ENCODE assay signal across 6 cellular contexts in genomic region chrX:153727108-153727931, GRCh38. TPM values are rescaled to one million over a fixed set of nuclear protein-coding genes. Genes with fewer than 3 reads are reported as not detected.
DNase-seq lines count a peak whose midpoint lies in the region; ATAC-seq and TF ChIP-seq lines count a peak whose summit lies in the region.

No MANE protein-coding gene starts in this region.

- H3K9ac ChIP-seq in endodermal cell (ENCODE audit: extremely low read depth, low read length, poor library complexity, severe bottlenecking) = no peak overlapping the region
- H3K9ac ChIP-seq in rectal smooth muscle tissue (ENCODE audit: low read length) = no peak overlapping the region

- H3K27me3 ChIP-seq in endodermal cell (ENCODE audit: control insufficient read depth, insufficient read depth, low read length, poor library complexity, severe bottlenecking) = no peaks in the 10 kb centered on the region
- H3K27me3 ChIP-seq in rectal smooth muscle tissue (ENCODE audit: control insufficient read depth, insufficient read depth, low read length) = peaks cover 3% of the 10 kb centered on the region

- H3K4me1 ChIP-seq in endodermal cell (ENCODE audit: control insufficient read depth, insufficient read depth, low read length) (peaks cover 8% of the 10 kb centered on the region), rectal smooth muscle tissue (ENCODE audit: control insufficient read depth, insufficient read depth, low read length) (peaks cover 24% of the 10 kb centered on the region)

- no peak for ATAC-seq in GM21528 (IDR thresholded peaks at IDR 0.05; ENCODE audit: low FRiP score, unreplicated experiment)

- H3K27ac Mint-ChIP-seq in endodermal cell = peak overlapping the region; percentile 44

- DNase-seq in AG08395 (ENCODE audit: low spot score) (peak; percentile 23), NCI-H1092 (lab: John Stamatoyannopoulos, UW) (peak; percentile 70), endodermal cell (peak; percentile 56), NCI-H146 treated with DMSO at 0.1 percent for 48 hours (lab: John Stamatoyannopoulos, UW; ENCODE audit: unreplicated experiment) (no peak)

- peaks cover 14% of the 10 kb centered on the region for H3K36me3 ChIP-seq in endodermal cell (ENCODE audit: control insufficient read depth, insufficient read depth, low read length)
- H3K36me3 ChIP-seq in rectal smooth muscle tissue (ENCODE audit: control insufficient read depth, insufficient read depth, low read length) = no peaks in the 10 kb centered on the region

- H3K27ac ChIP-seq in endodermal cell (ENCODE audit: low read depth, low read length) (peak overlapping the region; percentile 92), rectal smooth muscle tissue (ENCODE audit: low read depth, low read length) (peak overlapping the region; percentile 79)

- no peak overlapping the region for H3K4me3 Mint-ChIP-seq in endodermal cell

- no peak for TF ChIP-seq CTCF in endodermal cell (conservative IDR thresholded peaks at IDR 0.05)

- peaks cover 10% of the 10 kb centered on the region for H3K4me1 Mint-ChIP-seq in endodermal cell

- WGBS in endodermal cell (ENCODE audit: insufficient coverage in 1 of 2, insufficient read length in 1 of 2), 2 experiments = 71 to 76% methylated on average over 1 to 23 of the region's 23 CpGs

- H3K9me3 Mint-ChIP-seq in endodermal cell = peaks cover 69% of the 10 kb centered on the region

- H3K36me3 Mint-ChIP-seq in endodermal cell (ENCODE audit: low read depth) = peaks cover 28% of the 10 kb centered on the region

- no peak overlapping the region for H3K4me3 ChIP-seq in endodermal cell (ENCODE audit: low read length)
- peak overlapping the region; percentile 39 for H3K4me3 ChIP-seq in rectal smooth muscle tissue (ENCODE audit: low read length)

- H3K27me3 Mint-ChIP-seq in endodermal cell (ENCODE audit: insufficient read depth) = no peaks in the 10 kb centered on the region

- peaks cover 15% of the 10 kb centered on the region for H3K9me3 ChIP-seq in endodermal cell (ENCODE audit: control insufficient read depth, low read length)

RNA-seq across cellular contexts. Expression of gene ABCD1, which starts 2.7 kb away (rescaled TPM):
- total RNA-seq in endodermal cell = 10 to 100 TPM; 17.9 to 18.2 TPM
- polyA plus RNA-seq in endodermal cell (2013, experiment 1 of 2) = 12.6 TPM
- 15.8 TPM for polyA plus RNA-seq in endodermal cell (2013, experiment 2 of 2)

RNA-seq across cellular contexts. Expression of gene BCAP31, which starts 3.1 kb away (rescaled TPM):
- total RNA-seq in endodermal cell = 100 to 1,000 TPM; 192 to 206 TPM
- polyA plus RNA-seq in endodermal cell (2013, experiment 1 of 2) = 116 TPM
- polyA plus RNA-seq in endodermal cell (2013, experiment 2 of 2) = 113 TPM

RNA-seq across cellular contexts. Expression of gene PLXNB3, which starts 36.7 kb away (rescaled TPM):
- total RNA-seq in endodermal cell = 1 to 10 TPM; 1.1 TPM
- polyA plus RNA-seq in endodermal cell (2013, experiment 1 of 2) = 4.5 TPM
- polyA plus RNA-seq in endodermal cell (2013, experiment 2 of 2) = 2.6 TPM

RNA-seq across cellular contexts. Expression of gene SLC6A8, which starts 39.6 kb away (rescaled TPM):
- 100 to 1,000 TPM in 1 of 2 donors, 10 to 100 TPM in 1; 57.6 to 121 TPM for total RNA-seq in endodermal cell
- 144 TPM for polyA plus RNA-seq in endodermal cell (2013, experiment 1 of 2)
- polyA plus RNA-seq in endodermal cell (2013, experiment 2 of 2) = 117 TPM

RNA-seq across cellular contexts. Expression of gene SRPK3, which starts 53.5 kb away (rescaled TPM):
- not detected for total RNA-seq in endodermal cell
- polyA plus RNA-seq in endodermal cell (2013, experiment 1 of 2) = 0.32 TPM
- polyA plus RNA-seq in endodermal cell (2013, experiment 2 of 2) = not detected
